Comparison of ENCODE assay signal across 19 cellular contexts in the genomic region with DNA sequence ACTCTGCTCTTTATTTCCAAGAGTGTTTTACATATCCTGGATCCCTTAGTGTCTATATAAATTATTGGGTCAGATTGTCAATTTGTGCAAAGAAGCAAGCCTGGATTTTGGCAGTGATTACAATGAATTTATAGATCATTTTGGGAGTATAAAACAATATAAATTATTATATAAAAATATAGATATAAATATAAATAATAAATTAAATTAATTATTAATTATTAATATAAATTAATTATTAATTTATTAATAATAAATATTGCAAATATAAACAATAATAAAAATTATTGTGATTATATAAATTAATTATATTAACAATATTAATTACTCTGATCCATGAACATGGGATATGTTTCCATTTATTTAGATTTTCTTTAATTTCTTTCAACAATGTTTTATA. TPM values are rescaled to one million over a fixed set of nuclear protein-coding genes. Genes with fewer than 3 reads are reported as not detected.
A peak's percentile ranks its signal among the peaks of the same experiment; 100 is the strongest.
DNase-seq lines count a peak whose midpoint lies in the region; ATAC-seq, FAIRE-seq and TF ChIP-seq lines count a peak whose summit lies in the region.
"Had no signal": no experiment of that assay in that cellular context is flagged by ENCODE, and none has a peak within 500 bp of the region (broad histone marks: within the 10 kb centered on the region; RNA-seq: fewer than 3 reads in every experiment).

No MANE protein-coding gene starts in this region.

- no peak overlapping the region for H3K4me3 Mint-ChIP-seq in WTC11
- H3K4me3 Mint-ChIP-seq: CD4-positive, alpha-beta memory T cell; HFFc6 had no signal

- H3K27me3 Mint-ChIP-seq in WTC11 (ENCODE audit: low read depth): no peaks in the 10 kb centered on the region

- no peaks in the 10 kb centered on the region for H3K9me3 ChIP-seq in small intestine (ENCODE audit: control insufficient read depth, low read depth)
- no peaks in the 10 kb centered on the region for H3K9me3 ChIP-seq in heart left ventricle
- H3K9me3 ChIP-seq: HAP-1 had no signal

- ATAC-seq in WTC11 (no peak), HG03175 (IDR thresholded peaks at IDR 0.05; ENCODE audit: unreplicated experiment) (no peak), heart left ventricle (no peak)

- no peak overlapping the region for H3K27ac Mint-ChIP-seq in WTC11
- H3K27ac Mint-ChIP-seq: CD4-positive, alpha-beta memory T cell; HFFc6 had no signal

- H3K27ac ChIP-seq in small intestine (ENCODE audit: low read depth in 1 of 2, low read length in 1 of 2) (no peak overlapping the region), heart left ventricle (no peak overlapping the region)

- no peaks in the 10 kb centered on the region for H3K27me3 ChIP-seq in small intestine (ENCODE audit: control insufficient read depth in 2 of 2, insufficient read depth in 2 of 2, low read length in 2 of 2)
- no peaks in the 10 kb centered on the region for H3K27me3 ChIP-seq in heart left ventricle

- no peaks in the 10 kb centered on the region for H3K4me1 ChIP-seq in small intestine (ENCODE audit: control insufficient read depth in 2 of 2, insufficient read depth in 1 of 2, low read depth in 1 of 2, low read length in 1 of 2)
- peaks cover 0 to 6% (median 0%) of the 10 kb centered on the region in 12 donors for H3K4me1 ChIP-seq in heart left ventricle
- H3K4me1 ChIP-seq: HAP-1 had no signal

- POLR2A ChIA-PET in WTC11 (lab: Charles Lee): interaction anchor here (0.6 kb wide), 1 partner anchor 285 kb away, joined by 3 read pairs; a partner anchor contains a TSS

- CTCF ChIA-PET in WTC11 (lab: Charles Lee): interaction anchor here (0.9 kb wide), 1 partner anchor 21 kb away, joined by 5 read pairs; no protein-coding TSS in a partner anchor

- FAIRE-seq in G401.6 (lab: Jason Lieb, UNC) (peak; percentile 97), frontal cortex (lab: Jason Lieb, UNC) (peak; percentile 94), small intestine (lab: Jason Lieb, UNC) (peak; percentile 96)
- FAIRE-seq: GM12892, H54 had no signal

- TF ChIP-seq POLR2A in heart left ventricle (IDR thresholded peaks at IDR 0.05): no peak

- no peaks in the 10 kb centered on the region for H3K36me3 Mint-ChIP-seq in WTC11
- H3K36me3 Mint-ChIP-seq: CD4-positive, alpha-beta memory T cell had no signal

- H3K36me3 ChIP-seq in small intestine (ENCODE audit: control insufficient read depth in 2 of 2, insufficient read depth in 2 of 2, low read length in 2 of 2): no peaks in the 10 kb centered on the region
- H3K36me3 ChIP-seq in heart left ventricle: no peaks in the 10 kb centered on the region
- H3K36me3 ChIP-seq: HAP-1 had no signal

- peaks cover 6% of the 10 kb centered on the region; the same call in 1 of the 2 replicates for H3K4me1 Mint-ChIP-seq in WTC11

- intact Hi-C loops in heart left ventricle (cut with DNase I): loop anchor here in 1 of 10 donors (5.0 kb wide), 1 partner anchor 48 kb away; no protein-coding TSS in a partner anchor

- peaks cover 7% of the 10 kb centered on the region for H3K9me3 Mint-ChIP-seq in WTC11
- H3K9me3 Mint-ChIP-seq: HFFc6 had no signal

- DNase-seq in WTC11 (ENCODE audit: low spot score) (no peak), frontal cortex (ENCODE audit: low spot score in 2 of 2) (no peak), small intestine (no peak), heart left ventricle (no peak)
- no peak for DNase-seq in stimulated activated CD4-positive, alpha-beta T cell treated with anti-CD3 and anti-CD28 coated beads, Interleukin-4, amount 100 ng/mL, for 4 hours
- DNase-seq: 8988T; C1 segment of cervical spinal cord; Calu3; CD4-positive, alpha-beta memory T cell; COR-L47; DMS53; DMS79 treated with DMSO at 0.1 percent for 48 hours; GOT3; HFFc6 had no signal

- TF ChIP-seq CTCF in WTC11 (IDR thresholded peaks at IDR 0.05) (no peak), heart left ventricle (IDR thresholded peaks at IDR 0.05) (no peak)

- no peak overlapping the region for H3K4me3 ChIP-seq in small intestine (ENCODE audit: low read depth in 1 of 2, low read length in 2 of 2)
- H3K4me3 ChIP-seq in heart left ventricle: no peak overlapping the region
- H3K4me3 ChIP-seq: HAP-1 had no signal

TF ChIP-seq in WTC11, 78 proteins besides CTCF, POLR2A, EP300 and RAD21:
- peak; percentile 96; the same call in 1 of the 2 replicates for TF ChIP-seq HMGA2 (CRISPR knock-in tag; IDR thresholded peaks at IDR 0.05)
- TF ChIP-seq, protein P1, sequence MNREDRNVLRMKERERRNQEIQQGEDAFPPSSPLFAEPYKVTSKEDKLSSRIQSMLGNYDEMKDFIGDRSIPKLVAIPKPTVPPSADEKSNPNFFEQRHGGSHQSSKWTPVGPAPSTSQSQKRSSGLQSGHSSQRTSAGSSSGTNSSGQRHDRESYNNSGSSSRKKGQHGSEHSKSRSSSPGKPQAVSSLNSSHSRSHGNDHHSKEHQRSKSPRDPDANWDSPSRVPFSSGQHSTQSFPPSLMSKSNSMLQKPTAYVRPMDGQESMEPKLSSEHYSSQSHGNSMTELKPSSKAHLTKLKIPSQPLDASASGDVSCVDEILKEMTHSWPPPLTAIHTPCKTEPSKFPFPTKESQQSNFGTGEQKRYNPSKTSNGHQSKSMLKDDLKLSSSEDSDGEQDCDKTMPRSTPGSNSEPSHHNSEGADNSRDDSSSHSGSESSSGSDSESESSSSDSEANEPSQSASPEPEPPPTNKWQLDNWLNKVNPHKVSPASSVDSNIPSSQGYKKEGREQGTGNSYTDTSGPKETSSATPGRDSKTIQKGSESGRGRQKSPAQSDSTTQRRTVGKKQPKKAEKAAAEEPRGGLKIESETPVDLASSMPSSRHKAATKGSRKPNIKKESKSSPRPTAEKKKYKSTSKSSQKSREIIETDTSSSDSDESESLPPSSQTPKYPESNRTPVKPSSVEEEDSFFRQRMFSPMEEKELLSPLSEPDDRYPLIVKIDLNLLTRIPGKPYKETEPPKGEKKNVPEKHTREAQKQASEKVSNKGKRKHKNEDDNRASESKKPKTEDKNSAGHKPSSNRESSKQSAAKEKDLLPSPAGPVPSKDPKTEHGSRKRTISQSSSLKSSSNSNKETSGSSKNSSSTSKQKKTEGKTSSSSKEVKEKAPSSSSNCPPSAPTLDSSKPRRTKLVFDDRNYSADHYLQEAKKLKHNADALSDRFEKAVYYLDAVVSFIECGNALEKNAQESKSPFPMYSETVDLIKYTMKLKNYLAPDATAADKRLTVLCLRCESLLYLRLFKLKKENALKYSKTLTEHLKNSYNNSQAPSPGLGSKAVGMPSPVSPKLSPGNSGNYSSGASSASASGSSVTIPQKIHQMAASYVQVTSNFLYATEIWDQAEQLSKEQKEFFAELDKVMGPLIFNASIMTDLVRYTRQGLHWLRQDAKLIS (CRISPR knock-in tag; IDR thresholded peaks at IDR 0.05; ENCODE audit: borderline replicate concordance): no peak

RNA-seq across cellular contexts. Expression of a gene that starts 32.5 kb away (rescaled TPM):
- total RNA-seq in WTC11 (2021) (20.2 to 23.5 TPM (median 23.2 TPM) in 3 replicates), frontal cortex (57.9 TPM), heart left ventricle (10 to 100 TPM; 23.2 to 34.8 (median 27.0) TPM)
- polyA plus RNA-seq in small intestine (10 to 100 TPM in 1 of 3 donors, 1 to 10 TPM in 2; 6.3 to 15.4 (median 8.9) TPM), heart left ventricle (10 to 100 TPM in 1 of 2 donors, 1 to 10 TPM in 1; 4.2 to 44.0 TPM)
